ENCODE assay signal across 20 cellular contexts in the genomic region with DNA sequence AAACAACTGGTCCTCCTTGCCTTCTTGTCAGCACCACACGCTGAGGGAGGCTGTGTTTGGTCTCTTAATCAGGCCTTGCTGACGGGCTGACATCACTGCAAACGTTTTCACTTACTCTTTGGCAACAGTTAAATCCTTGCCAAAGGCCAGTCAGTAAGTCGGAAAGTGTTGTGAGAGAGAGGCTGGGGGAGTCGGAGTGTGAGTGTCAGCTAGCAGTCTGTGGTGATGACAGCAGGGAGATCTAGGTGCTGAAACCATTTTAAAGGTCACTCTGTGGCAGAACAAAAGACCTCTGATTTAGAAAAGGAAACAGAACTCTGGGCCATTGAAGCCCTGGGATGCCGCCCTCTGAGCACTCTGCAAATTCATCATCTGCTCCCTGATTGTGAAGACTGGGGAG.
DNase-seq lines count a peak whose midpoint lies in the region; TF ChIP-seq lines count a peak whose summit lies in the region.
"Had no signal": no experiment of that assay in that cellular context is flagged by ENCODE, and none has a peak within 500 bp of the region (broad histone marks: within the 10 kb centered on the region; RNA-seq: fewer than 3 reads in every experiment).

No MANE protein-coding gene starts in this region.

- H3K27me3 Mint-ChIP-seq in chondrocyte (ENCODE audit: low read depth) = peaks cover 24% of the 10 kb centered on the region
- H3K27me3 Mint-ChIP-seq: activated naive CD4-positive, alpha-beta T cell treated with anti-CD3 and anti-CD28 coated beads, Interleukin-2, amount 10 ng/mL, durations not matched to agents 7 days and 5 days had no signal

- H3K4me1 ChIP-seq in left ventricle myocardium inferior (peaks cover 12% of the 10 kb centered on the region), neuron (ENCODE audit: insufficient read depth, low read length) (peaks cover 7% of the 10 kb centered on the region)
- H3K4me1 ChIP-seq: SJCRH30 had no signal

- H3K9me3 Mint-ChIP-seq in chondrocyte (ENCODE audit: low read depth) = no peaks in the 10 kb centered on the region
- H3K9me3 Mint-ChIP-seq: activated naive CD4-positive, alpha-beta T cell treated with anti-CD3 and anti-CD28 coated beads, Interleukin-2, amount 10 ng/mL, durations not matched to agents 7 days and 5 days; activated T-cell treated with anti-CD3 and anti-CD28 coated beads, Interleukin-2, amount 50 U/mL, for 4 hours had no signal

- H3K4me3 Mint-ChIP-seq in chondrocyte (ENCODE audit: unreplicated experiment) = no peak overlapping the region
- H3K4me3 Mint-ChIP-seq: activated naive CD4-positive, alpha-beta T cell treated with anti-CD3 and anti-CD28 coated beads, Interleukin-2, amount 10 ng/mL, durations not matched to agents 7 days and 5 days; activated T-cell treated with anti-CD3 and anti-CD28 coated beads, Interleukin-2, amount 50 U/mL, for 4 hours; CD4-positive, CD25-positive, alpha-beta regulatory T cell; stimulated activated effector memory CD8-positive, alpha-beta T cell treated with anti-CD3 and anti-CD28 coated beads, Interleukin-12 subunit alpha, Interleukin-12 subunit beta, amount 100 ng/mL, for 72 hours had no signal

- POLR2A ChIA-PET in HEK293T (lab: Yijun Ruan, JAX) (no interaction called here), RWPE1 (lab: Yijun Ruan, JAX; ENCODE audit: low non-redundant PET) (no interaction called here)

- DNase-seq in HEK293T (ENCODE audit: extremely low spot score) (no peak), astrocyte of the hippocampus (ENCODE audit: low read depth, low spot score) (peak; percentile 17), left ventricle myocardium inferior (peak; percentile 34), RWPE1 (ENCODE audit: low spot score) (no peak), chondrocyte (ENCODE audit: low spot score) (no peak), SW480 (ENCODE audit: low spot score) (no peak), foreskin melanocyte (no peak)
- DNase-seq: activated CD4-positive, CD25-positive, alpha-beta regulatory T cell; activated naive CD4-positive, alpha-beta T cell treated with anti-CD3 and anti-CD28 coated beads, Interleukin-2, amount 10 ng/mL, durations not matched to agents 7 days and 5 days; activated T-cell treated with anti-CD3 and anti-CD28 coated beads, Interleukin-2, amount 50 U/mL, for 4 hours; CD4-positive, CD25-positive, alpha-beta regulatory T cell; DMS153; hypothalamus; NCI-H1105; NCI-H524 treated with DMSO at 0.1 percent for 48 hours; nucleus accumbens; SJCRH30; T-helper 2 cell had no signal

- no peak overlapping the region for H3K27ac Mint-ChIP-seq in chondrocyte (ENCODE audit: unreplicated experiment)
- H3K27ac Mint-ChIP-seq: activated naive CD4-positive, alpha-beta T cell treated with anti-CD3 and anti-CD28 coated beads, Interleukin-2, amount 10 ng/mL, durations not matched to agents 7 days and 5 days; CD4-positive, CD25-positive, alpha-beta regulatory T cell; stimulated activated effector memory CD8-positive, alpha-beta T cell treated with anti-CD3 and anti-CD28 coated beads, Interleukin-12 subunit alpha, Interleukin-12 subunit beta, amount 100 ng/mL, for 72 hours had no signal

- H3K4me1 Mint-ChIP-seq in chondrocyte (ENCODE audit: low read depth) = no peaks in the 10 kb centered on the region
- H3K4me1 Mint-ChIP-seq: activated naive CD4-positive, alpha-beta T cell treated with anti-CD3 and anti-CD28 coated beads, Interleukin-2, amount 10 ng/mL, durations not matched to agents 7 days and 5 days; CD4-positive, CD25-positive, alpha-beta regulatory T cell; stimulated activated effector memory CD8-positive, alpha-beta T cell treated with anti-CD3 and anti-CD28 coated beads, Interleukin-12 subunit alpha, Interleukin-12 subunit beta, amount 100 ng/mL, for 72 hours had no signal

- H3K4me3 ChIP-seq in left ventricle myocardium inferior (no peak overlapping the region), neuron (ENCODE audit: low read length) (no peak overlapping the region)
- H3K4me3 ChIP-seq: SJCRH30 had no signal

- intact Hi-C loops in left ventricle myocardium inferior (cut with micrococcal nuclease) = no loop called here

- H3K36me3 ChIP-seq in left ventricle myocardium inferior (no peaks in the 10 kb centered on the region), neuron (ENCODE audit: insufficient read depth, low read length) (no peaks in the 10 kb centered on the region)
- H3K36me3 ChIP-seq: SJCRH30 had no signal

- TF ChIP-seq CTCF in left ventricle myocardium inferior (IDR thresholded peaks at IDR 0.05; ENCODE audit: borderline replicate concordance) = no peak
- no peak for TF ChIP-seq CTCF in RWPE1 (conservative IDR thresholded peaks at IDR 0.05; ENCODE audit: low read depth)
- no peak for TF ChIP-seq CTCF in chondrocyte (IDR thresholded peaks at IDR 0.05)

- H3K27me3 ChIP-seq in left ventricle myocardium inferior (ENCODE audit: low read depth) = peaks cover 76% of the 10 kb centered on the region
- no peaks in the 10 kb centered on the region for H3K27me3 ChIP-seq in neuron (ENCODE audit: insufficient read depth, low read length)

- CTCF ChIA-PET in HEK293T (lab: Yijun Ruan, JAX) (no interaction called here), RWPE1 (lab: Yijun Ruan, JAX) (interaction anchor here (0.7 kb wide), 1 partner anchor 172 kb away, joined by 3 read pairs; no protein-coding TSS in a partner anchor)

- H2AFZ ChIP-seq in neuron (ENCODE audit: low read depth, low read length) = peak overlapping the region; percentile 16

- H3K27ac ChIP-seq in left ventricle myocardium inferior (replicated peaks) (no peak overlapping the region), RWPE1 (no peak overlapping the region)
- H3K27ac ChIP-seq: SJCRH30 had no signal

- H3K36me3 Mint-ChIP-seq in chondrocyte (ENCODE audit: low read depth) = no peaks in the 10 kb centered on the region
- H3K36me3 Mint-ChIP-seq: activated naive CD4-positive, alpha-beta T cell treated with anti-CD3 and anti-CD28 coated beads, Interleukin-2, amount 10 ng/mL, durations not matched to agents 7 days and 5 days; CD4-positive, CD25-positive, alpha-beta regulatory T cell; stimulated activated effector memory CD8-positive, alpha-beta T cell treated with anti-CD3 and anti-CD28 coated beads, Interleukin-12 subunit alpha, Interleukin-12 subunit beta, amount 100 ng/mL, for 72 hours had no signal

- H3K9me3 ChIP-seq in left ventricle myocardium inferior (replicated peaks) (no peaks in the 10 kb centered on the region), neuron (ENCODE audit: low read length) (no peaks in the 10 kb centered on the region)
- H3K9me3 ChIP-seq: SJCRH30 had no signal

TF ChIP-seq in HEK293T, 16 proteins besides CTCF, POLR2A, EP300 and RAD21:
- TF ChIP-seq, protein P1, sequence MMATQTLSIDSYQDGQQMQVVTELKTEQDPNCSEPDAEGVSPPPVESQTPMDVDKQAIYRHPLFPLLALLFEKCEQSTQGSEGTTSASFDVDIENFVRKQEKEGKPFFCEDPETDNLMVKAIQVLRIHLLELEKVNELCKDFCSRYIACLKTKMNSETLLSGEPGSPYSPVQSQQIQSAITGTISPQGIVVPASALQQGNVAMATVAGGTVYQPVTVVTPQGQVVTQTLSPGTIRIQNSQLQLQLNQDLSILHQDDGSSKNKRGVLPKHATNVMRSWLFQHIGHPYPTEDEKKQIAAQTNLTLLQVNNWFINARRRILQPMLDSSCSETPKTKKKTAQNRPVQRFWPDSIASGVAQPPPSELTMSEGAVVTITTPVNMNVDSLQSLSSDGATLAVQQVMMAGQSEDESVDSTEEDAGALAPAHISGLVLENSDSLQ (IDR thresholded peaks at IDR 0.05) = peak; percentile 71
- no peak for TF ChIP-seq HDGF (IDR thresholded peaks at IDR 0.05; ENCODE audit: borderline replicate concordance)
TF ChIP-seq in HEK293T: peak in this region for 1.

Comparison
In these comparisons a context has a peak if more than half of its experiments do, and no peak if none do; other contexts are left out.
1. DNase-seq: peak in astrocyte of the hippocampus (single experiment) and left ventricle myocardium inferior (single experiment); none in HEK293T (single experiment), RWPE1 (single experiment), chondrocyte (single experiment), SW480 (single experiment) and foreskin melanocyte (single experiment).